15 cellular contexts compared by ENCODE assay signal in genomic region chr2:97931851-97932211, GRCh38.
"Had no signal": no experiment of that assay in that cellular context is flagged by ENCODE, and none has a peak within 500 bp of the region (broad histone marks: within the 10 kb centered on the region; RNA-seq: fewer than 3 reads in every experiment).

No MANE protein-coding gene starts in this region.

- H3K9me3 Mint-ChIP-seq: central memory CD8-positive, alpha-beta T cell; neural progenitor cell had no signal

- H3K36me3 ChIP-seq: gastroesophageal sphincter, left lung, neural progenitor cell, right atrium auricular region, tibial artery, vagina had no signal

- H3K36me3 Mint-ChIP-seq: neural progenitor cell had no signal

- H3K9ac ChIP-seq: neural progenitor cell, parathyroid adenoma had no signal

- H3K27me3 ChIP-seq: gastroesophageal sphincter, left lung, neural progenitor cell, right atrium auricular region, tibial artery, vagina had no signal

- H3K27ac Mint-ChIP-seq: neural progenitor cell had no signal

- H3K4me3 Mint-ChIP-seq: central memory CD8-positive, alpha-beta T cell; neural progenitor cell had no signal

- DNase-seq: activated CD4-positive, alpha-beta T cell treated with anti-CD3 and anti-CD28 coated beads for 4 hours; activated naive CD4-positive, alpha-beta T cell treated with Interleukin-2 at 50 U/mL for 16 hours; cortex of kidney; effector memory CD4-positive, alpha-beta T cell; islet precursor cell; left lung; small intestine; tibial artery had no signal

- H3K4me3 ChIP-seq: gastroesophageal sphincter, left lung, neural progenitor cell, right atrium auricular region, tibial artery, vagina had no signal

- H3K4me2 ChIP-seq: neural progenitor cell had no signal

- H2AFZ ChIP-seq: neural progenitor cell, parathyroid adenoma had no signal

- ATAC-seq: gastroesophageal sphincter, left lung had no signal

- H3K27ac ChIP-seq: epithelial cell of prostate, gastroesophageal sphincter, neural progenitor cell, parathyroid adenoma, tibial artery, vagina had no signal

- H3K27me3 Mint-ChIP-seq: central memory CD8-positive, alpha-beta T cell had no signal

- H3K9me3 ChIP-seq: gastroesophageal sphincter, left lung, right atrium auricular region, tibial artery, vagina had no signal
